Comparison of ENCODE assay signal across 9 cellular contexts in genomic region chr2:240818543-240819403, GRCh38. TPM values are rescaled to one million over a fixed set of nuclear protein-coding genes. Genes with fewer than 3 reads are reported as not detected.
DNase-seq lines count a peak whose midpoint lies in the region; ATAC-seq and TF ChIP-seq lines count a peak whose summit lies in the region.
"Had no signal": no experiment of that assay in that cellular context is flagged by ENCODE, and none has a peak within 500 bp of the region (broad histone marks: within the 10 kb centered on the region; RNA-seq: fewer than 3 reads in every experiment).

No MANE protein-coding gene starts in this region.

- H3K14ac ChIP-seq in H9 (ENCODE audit: insufficient read depth, low read length) = peak overlapping the region; percentile 76

- no peak overlapping the region for H4K8ac ChIP-seq in H9 (replicated peaks; ENCODE audit: insufficient read length, low read depth, low read length)

- H3K27ac Mint-ChIP-seq in H9 (peak overlapping the region; percentile 70 to 89 (median 77); a peak in 5 of 7 replicates), immature natural killer cell (no peak overlapping the region)

- no peaks in the 10 kb centered on the region for H3K9me3 ChIP-seq in H9 (ENCODE audit: control insufficient read depth, low read depth, low read length)
- H3K9me3 ChIP-seq in Panc1 (ENCODE audit: control insufficient read depth, insufficient read depth, low read depth, low read length) = no peaks in the 10 kb centered on the region

- in situ Hi-C loops in Panc1 (cut with HindIII; ENCODE audit: low pct_unique_long_range_greater_than_20kb, low sequenced_read_pairs) = no loop called here

- CTCF ChIA-PET in Panc1 (lab: Charles Lee) = no interaction called here

- no peak overlapping the region for H2BK120ac ChIP-seq in H9 (ENCODE audit: low read depth, low read length, poor library complexity, severe bottlenecking)

- peak overlapping the region; percentile 70 for H3K4me2 ChIP-seq in H9 (ENCODE audit: insufficient read depth, insufficient read length, low read length)

- H4K20me1 ChIP-seq in H9 (ENCODE audit: control insufficient read depth, insufficient read depth, insufficient read length) = peaks cover 3% of the 10 kb centered on the region

- H3K27me3 Mint-ChIP-seq in H9 (ENCODE audit: low read depth) = peaks cover 27% of the 10 kb centered on the region
- H3K27me3 Mint-ChIP-seq in immature natural killer cell (ENCODE audit: low read depth in 3 of 3) = peaks cover 4 to 30% (median 18%) of the 10 kb centered on the region in 3 donors

- H3K4me1 ChIP-seq in H9 (ENCODE audit: insufficient read depth, low read length) = no peaks in the 10 kb centered on the region; the same call in 1 of the 2 replicates
- H3K4me1 ChIP-seq in Panc1 (ENCODE audit: control insufficient read depth, insufficient read depth, low read length) = peaks cover 3% of the 10 kb centered on the region; the same call in 1 of the 2 replicates

- DNase-seq in H9 (peak; percentile 50), Panc1 (ENCODE audit: low read depth, low spot score) (no peak), left ventricle myocardium superior (no peak), putamen (ENCODE audit: low spot score) (peak; percentile 58), immature natural killer cell (no peak), AG08395 (ENCODE audit: low spot score) (no peak)
- no peak for DNase-seq in activated CD4-positive, alpha-beta T cell treated with anti-CD3 and anti-CD28 coated beads for 1 hour

- peaks cover 5% of the 10 kb centered on the region for H3K79me1 ChIP-seq in H9 (ENCODE audit: insufficient read depth, low read depth, low read length, poor library complexity, severe bottlenecking)

- H3T11ph ChIP-seq in H9 (ENCODE audit: low read length) = no peak overlapping the region

- H2AK5ac ChIP-seq in H9 (ENCODE audit: insufficient read length, low read length) = no peak overlapping the region

- peaks cover 15% of the 10 kb centered on the region for H3K23me2 ChIP-seq in H9 (ENCODE audit: insufficient read length, low read depth, low read length, poor library complexity, severe bottlenecking)

- peak overlapping the region; percentile 10 for H4K91ac ChIP-seq in H9 (ENCODE audit: insufficient read length, low read depth, low read length)

- H3K4me3 Mint-ChIP-seq in H9 (peak overlapping the region; percentile 71 to 84), immature natural killer cell (no peak overlapping the region)

- H3K36me3 Mint-ChIP-seq in H9 (ENCODE audit: insufficient read depth in 1 of 3, low read depth in 3 of 3) = peaks cover 31 to 39% (median 31%) of the 10 kb centered on the region in 3 experiments
- peaks cover 0 to 3% (median 0%) of the 10 kb centered on the region in 3 donors for H3K36me3 Mint-ChIP-seq in immature natural killer cell

- intact Hi-C loops in Panc1 (cut with micrococcal nuclease; ENCODE audit: unreplicated experiment) = no loop called here
- intact Hi-C loops in left ventricle myocardium superior (cut with micrococcal nuclease) = no loop called here

- no CpG with 5 or more reads among the region's 71 CpGs for WGBS in H9 (ENCODE audit: extremely low coverage, insufficient read length, low lambda C conversion rate)

- H3K4me3 ChIP-seq in Panc1 (ENCODE audit: low read depth in 2 of 2, low read length in 2 of 2) = peak overlapping the region; percentile 56 to 57

- H3K79me2 ChIP-seq in H9 (ENCODE audit: insufficient read depth, low read length) = peaks cover 47% of the 10 kb centered on the region

- POLR2A ChIA-PET in Panc1 (lab: Charles Lee) = interaction anchor here (1.1 kb wide), 1 partner anchor 8 kb away, joined by 3 read pairs; no protein-coding TSS in a partner anchor

- H2AFZ ChIP-seq in H9 (ENCODE audit: low read length) = no peak overlapping the region

- H3K27ac ChIP-seq in H9 (ENCODE audit: insufficient read length, low read depth, low read length) (no peak overlapping the region), Panc1 (ENCODE audit: low read length) (peak overlapping the region; percentile 18)

- H3K9ac ChIP-seq in H9 (ENCODE audit: extremely low read depth, insufficient read length, low read length) = peak overlapping the region; percentile 14

- ATAC-seq in Panc1 (peak; percentile 20), left ventricle myocardium superior (peak; percentile 18), HG03025 (IDR thresholded peaks at IDR 0.05; ENCODE audit: low FRiP score, unreplicated experiment) (no peak)

- H3K23ac ChIP-seq in H9 (ENCODE audit: insufficient read length, low read depth, low read length) = no peak overlapping the region

- H4K5ac ChIP-seq in H9 (ENCODE audit: insufficient read length, low read depth, low read length) = peak overlapping the region; percentile 48

- H3K56ac ChIP-seq in H9 (ENCODE audit: insufficient read length, low read depth, low read length) = no peak overlapping the region

- no peak overlapping the region for H3K4ac ChIP-seq in H9 (ENCODE audit: low read depth, low read length)

- no peak for TF ChIP-seq CTCF in H9 (conservative IDR thresholded peaks at IDR 0.05)
- no peak for TF ChIP-seq CTCF in Panc1 (IDR thresholded peaks at IDR 0.05)

- no TSS peak for BruUV-seq in Panc1 (replicated peaks; lab: Mats Ljungman, UMichigan)

- peak overlapping the region; percentile 73 for H3K18ac ChIP-seq in H9 (ENCODE audit: insufficient read length, low read depth, low read length)

- no peaks in the 10 kb centered on the region for H3K36me3 ChIP-seq in Panc1 (ENCODE audit: control insufficient read depth, insufficient read depth, low read length)

- no peak overlapping the region for H2BK20ac ChIP-seq in H9 (ENCODE audit: low read depth, low read length, poor library complexity, severe bottlenecking)

- H2BK5ac ChIP-seq in H9 (ENCODE audit: insufficient read length, low read length) = no peak overlapping the region

- H2BK15ac ChIP-seq in H9 (ENCODE audit: low read depth, low read length) = no peak overlapping the region

- no peaks in the 10 kb centered on the region for H3K27me3 ChIP-seq in H9 (ENCODE audit: insufficient read depth, low read length)
- H3K27me3 ChIP-seq in Panc1 (ENCODE audit: control insufficient read depth, insufficient read depth, low read length) = peaks cover 5% of the 10 kb centered on the region

- H3K4me1 Mint-ChIP-seq in H9 = peaks cover 15 to 37% of the 10 kb centered on the region in 2 experiments
- peaks cover 4 to 10% of the 10 kb centered on the region in 2 donors for H3K4me1 Mint-ChIP-seq in immature natural killer cell

- H3K9me3 Mint-ChIP-seq in H9 = peaks cover 13 to 19% of the 10 kb centered on the region in 2 experiments; a peak in 4 of 5 replicates
- H3K9me3 Mint-ChIP-seq in immature natural killer cell = peaks cover 0 to 2% (median 0%) of the 10 kb centered on the region in 6 donors

- H2BK12ac ChIP-seq in H9 (ENCODE audit: insufficient read length, low read depth, low read length) = no peak overlapping the region

RNA-seq across cellular contexts. Expression of gene KIF1A, which starts 1.2 kb away (rescaled TPM):
- total RNA-seq in H9 (2021) (188 and 204 TPM in 2 replicates), Panc1 (2021; ENCODE audit: unreplicated experiment) (132 TPM), left ventricle myocardium superior (1.6 TPM)
- 124 TPM for polyA plus RNA-seq in Panc1 (2012; ENCODE audit: insufficient read length)
- not detected for polyA plus RNA-seq in immature natural killer cell
- total RNA-seq: M059J had no signal

RNA-seq across cellular contexts. Expression of gene AGXT, which starts 49.9 kb away (rescaled TPM):
- total RNA-seq in H9 (2021) (not detected in 2 replicates), Panc1 (2021; ENCODE audit: unreplicated experiment) (0.36 TPM), left ventricle myocardium superior (0.12 TPM)
- not detected for polyA plus RNA-seq in Panc1 (2012; ENCODE audit: insufficient read length)
- not detected for polyA plus RNA-seq in immature natural killer cell
- total RNA-seq: M059J had no signal

Comparison
In these comparisons a context has a peak if more than half of its experiments do, and no peak if none do; other contexts are left out.
1. DNase-seq: peak in H9 (single experiment) and putamen (single experiment); none in Panc1 (single experiment), left ventricle myocardium superior (single experiment), immature natural killer cell (0 of 3), activated CD4-positive, alpha-beta T cell treated with anti-CD3 and anti-CD28 coated beads for 1 hour (single experiment) and AG08395 (single experiment).
2. H3K27ac Mint-ChIP-seq: peak in H9 (3 of 3); none in immature natural killer cell (0 of 6).
3. H3K4me3 Mint-ChIP-seq: peak in H9 (2 of 2); none in immature natural killer cell (0 of 5).
4. RNA of gene KIF1A, which starts 1.2 kb away (total RNA-seq): 188 to 204 TPM in H9 and 132 TPM in Panc1 (single experiment); 1.6 TPM in left ventricle myocardium superior (single experiment); every median in the first group is over 10 times any median in the second.